Comparison of ENCODE assay signal across 8 cellular contexts in the genomic region with DNA sequence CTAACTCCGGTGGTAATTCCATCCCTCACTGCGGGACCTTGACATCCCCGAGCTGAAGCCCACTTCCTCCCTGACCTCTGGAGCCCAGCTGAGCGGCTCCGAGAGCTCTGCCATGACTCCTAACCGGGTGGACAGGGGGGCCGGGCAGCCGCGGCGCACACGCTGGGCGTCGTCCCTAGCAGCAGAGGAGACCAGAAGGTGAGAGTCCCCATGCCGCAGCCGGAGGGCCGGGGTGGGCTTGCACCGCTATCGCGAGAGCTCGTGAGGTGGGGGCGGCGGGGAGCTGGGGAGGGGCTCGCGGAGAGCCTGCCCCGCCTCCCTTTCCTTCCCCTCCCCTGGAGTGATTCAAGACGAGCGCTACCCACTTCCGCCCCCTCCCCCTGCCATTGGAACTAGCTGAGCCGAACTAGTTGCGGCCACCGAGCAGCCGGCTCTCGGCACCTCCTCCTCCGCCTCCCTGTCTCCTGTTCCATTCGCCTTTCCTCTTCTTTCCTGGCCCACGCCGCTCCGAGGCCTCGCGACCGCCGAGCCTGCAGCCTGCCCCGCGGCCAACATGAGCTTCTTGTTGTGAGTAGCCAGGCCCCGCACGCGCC. TPM values are rescaled to one million over a fixed set of nuclear protein-coding genes. Genes with fewer than 3 reads are reported as not detected.
DNase-seq lines count a peak whose midpoint lies in the region; ATAC-seq and TF ChIP-seq lines count a peak whose summit lies in the region.

TSS of gene MOB1B (plus strand) at position 386 of the 593 bp plus-strand sequence. CDS start at position 554, 168 bp downstream.

- intact Hi-C loops in activated T-helper 1 cell treated with anti-CD3 and anti-CD28 coated beads, Interleukin-12 subunit alpha, Interleukin-12 subunit beta, Interleukin-2, Interleukin-4 antibody, amounts not matched to agents 30 ng/mL and 10 ng/mL and 1 ng/mL, durations not matched to agents 14 hours and 24 hours and 36 hours (cut with micrococcal nuclease) = loop anchor here (1.0 to 5.0 kb wide), 8 partner anchors 25 to 214 kb away; partner anchors contain the start of genes DCK, GRSF1 and UTP3

- peak within 1 kb of the TSS; percentile 99 for H2AFZ ChIP-seq in fibroblast of lung (ENCODE audit: low read length)

- H3K9ac ChIP-seq in fibroblast of lung (ENCODE audit: insufficient read depth, low read length) = peak within 1 kb of the TSS; percentile 83

- POLR2A ChIA-PET in naive thymus-derived CD8-positive, alpha-beta T cell (lab: Charles Lee) = interaction anchor here (0.6 to 1.5 kb wide), 9 partner anchors 9 to 214 kb away, joined by 3 to 7 read pairs (median 4); partner anchors contain the start of genes GRSF1 and UTP3

- peaks cover 25% of the 10 kb centered on the region for H3K4me1 Mint-ChIP-seq in activated T-helper 1 cell treated with anti-CD3 and anti-CD28 coated beads, Interleukin-12 subunit alpha, Interleukin-12 subunit beta, Interleukin-2, Interleukin-4 antibody, amounts not matched to agents 30 ng/mL and 10 ng/mL and 1 ng/mL, durations not matched to agents 14 hours and 24 hours and 36 hours (ENCODE audit: low read depth)
- peaks cover 20 to 48% (median 42%) of the 10 kb centered on the region in 4 donors for H3K4me1 Mint-ChIP-seq in naive thymus-derived CD8-positive, alpha-beta T cell

- H3K4me1 ChIP-seq in fibroblast of lung (ENCODE audit: control insufficient read depth, extremely low read depth, insufficient read depth, low read length) = no peaks in the 10 kb centered on the region

- H3K36me3 ChIP-seq in fibroblast of lung (ENCODE audit: control insufficient read depth, insufficient read depth, low read length) = no peaks in the 10 kb centered on the region

- TF ChIP-seq CTCF in fibroblast of lung (conservative IDR thresholded peaks at IDR 0.05 in 1 of 2, IDR thresholded peaks at IDR 0.05 in 1 of 2; ENCODE audit: low read depth in 1 of 2, low read length in 2 of 2) = peak in 1 of 2 donors; percentile 43

- H3K4me3 ChIP-seq in fibroblast of lung (replicated peaks in 1 of 4; ENCODE audit: control extremely low read depth in 1 of 4, insufficient read depth in 1 of 4, low read depth in 3 of 4, low read length in 4 of 4) = peak within 1 kb of the TSS; percentile 73 to 100 (median 77)

- H3K27ac ChIP-seq in fibroblast of lung (ENCODE audit: insufficient read depth, low read length) = peak within 1 kb of the TSS; percentile 69

- peak; percentile 54 for DNase-seq in DMS79 (lab: John Stamatoyannopoulos, UW)
- peak; percentile 73 for DNase-seq in RKO (ENCODE audit: low spot score)
- DNase-seq in activated T-helper 1 cell treated with anti-CD3 and anti-CD28 coated beads, Interleukin-12 subunit alpha, Interleukin-12 subunit beta, Interleukin-2, Interleukin-4 antibody, amounts not matched to agents 30 ng/mL and 10 ng/mL and 1 ng/mL, durations not matched to agents 14 hours and 24 hours and 36 hours (ENCODE audit: low spot score) = peak; percentile 81
- DNase-seq in fibroblast of lung (ENCODE audit: low read depth in 2 of 2) = peak; percentile 87 to 91
- DNase-seq in naive thymus-derived CD8-positive, alpha-beta T cell = peak; percentile 75 to 93 (median 82)
- peak; percentile 73 to 84 (median 81) for DNase-seq in stimulated activated naive CD4-positive, alpha-beta T cell (lab: John Stamatoyannopoulos, UW)

- H4K20me1 ChIP-seq in fibroblast of lung (ENCODE audit: control insufficient read depth, extremely low read depth, insufficient read depth, low read length) = no peaks in the 10 kb centered on the region

- H3K79me2 ChIP-seq in fibroblast of lung (ENCODE audit: control insufficient read depth, insufficient read depth, low read length) = peaks cover 44% of the 10 kb centered on the region

- ATAC-seq in GM21529 (IDR thresholded peaks at IDR 0.05; ENCODE audit: unreplicated experiment) = peak; percentile 91
- ATAC-seq in naive thymus-derived CD8-positive, alpha-beta T cell = peak; percentile 94 to 95

- H3K27me3 Mint-ChIP-seq in activated T-helper 1 cell treated with anti-CD3 and anti-CD28 coated beads, Interleukin-12 subunit alpha, Interleukin-12 subunit beta, Interleukin-2, Interleukin-4 antibody, amounts not matched to agents 30 ng/mL and 10 ng/mL and 1 ng/mL, durations not matched to agents 14 hours and 24 hours and 36 hours (ENCODE audit: insufficient read depth) = no peaks in the 10 kb centered on the region
- no peaks in the 10 kb centered on the region for H3K27me3 Mint-ChIP-seq in naive thymus-derived CD8-positive, alpha-beta T cell

- H3K9me3 ChIP-seq in fibroblast of lung (ENCODE audit: control insufficient read depth, insufficient read depth, low read depth, low read length) = no peaks in the 10 kb centered on the region

- peak within 1 kb of the TSS; percentile 99 for H3K4me2 ChIP-seq in fibroblast of lung (ENCODE audit: extremely low read depth, insufficient read depth, low read length)

- H3K36me3 Mint-ChIP-seq in activated T-helper 1 cell treated with anti-CD3 and anti-CD28 coated beads, Interleukin-12 subunit alpha, Interleukin-12 subunit beta, Interleukin-2, Interleukin-4 antibody, amounts not matched to agents 30 ng/mL and 10 ng/mL and 1 ng/mL, durations not matched to agents 14 hours and 24 hours and 36 hours (ENCODE audit: low read depth) = peaks cover 13% of the 10 kb centered on the region
- peaks cover 0 to 16% (median 10%) of the 10 kb centered on the region in 3 donors for H3K36me3 Mint-ChIP-seq in naive thymus-derived CD8-positive, alpha-beta T cell

- peak within 1 kb of the TSS; percentile 93 for H3K27ac Mint-ChIP-seq in activated T-helper 1 cell treated with anti-CD3 and anti-CD28 coated beads, Interleukin-12 subunit alpha, Interleukin-12 subunit beta, Interleukin-2, Interleukin-4 antibody, amounts not matched to agents 30 ng/mL and 10 ng/mL and 1 ng/mL, durations not matched to agents 14 hours and 24 hours and 36 hours
- H3K27ac Mint-ChIP-seq in naive thymus-derived CD8-positive, alpha-beta T cell = peak within 1 kb of the TSS; percentile 83 to 95 (median 92)

- no peak for TF ChIP-seq RAD21 in Ishikawa (IDR thresholded peaks at IDR 0.05; ENCODE audit: low read depth)

- TF ChIP-seq EP300 in Ishikawa (IDR thresholded peaks at IDR 0.05; ENCODE audit: borderline replicate concordance) = no peak

- no peaks in the 10 kb centered on the region for H3K9me3 Mint-ChIP-seq in activated T-helper 1 cell treated with anti-CD3 and anti-CD28 coated beads, Interleukin-12 subunit alpha, Interleukin-12 subunit beta, Interleukin-2, Interleukin-4 antibody, amounts not matched to agents 30 ng/mL and 10 ng/mL and 1 ng/mL, durations not matched to agents 14 hours and 24 hours and 36 hours
- H3K9me3 Mint-ChIP-seq in naive thymus-derived CD8-positive, alpha-beta T cell = no peaks in the 10 kb centered on the region

- no peaks in the 10 kb centered on the region for H3K27me3 ChIP-seq in fibroblast of lung (ENCODE audit: control insufficient read depth, insufficient read depth, low read length)

- H3K4me3 Mint-ChIP-seq in activated T-helper 1 cell treated with anti-CD3 and anti-CD28 coated beads, Interleukin-12 subunit alpha, Interleukin-12 subunit beta, Interleukin-2, Interleukin-4 antibody, amounts not matched to agents 30 ng/mL and 10 ng/mL and 1 ng/mL, durations not matched to agents 14 hours and 24 hours and 36 hours = peak within 1 kb of the TSS; percentile 98
- peak within 1 kb of the TSS; percentile 95 to 99 (median 97) for H3K4me3 Mint-ChIP-seq in naive thymus-derived CD8-positive, alpha-beta T cell

TF ChIP-seq in Ishikawa, 13 proteins besides CTCF, POLR2A, EP300 and RAD21 (continues in another document):
- TF ChIP-seq MAX (IDR thresholded peaks at IDR 0.05) (peak; percentile 45; the same call in 1 of the 2 replicates), FOXM1 (IDR thresholded peaks at IDR 0.05; ENCODE audit: borderline replicate concordance, low read depth) (no peak), NFIC (IDR thresholded peaks at IDR 0.05) (no peak), TEAD4 (IDR thresholded peaks at IDR 0.05) (no peak)
- TF ChIP-seq, protein P1, sequence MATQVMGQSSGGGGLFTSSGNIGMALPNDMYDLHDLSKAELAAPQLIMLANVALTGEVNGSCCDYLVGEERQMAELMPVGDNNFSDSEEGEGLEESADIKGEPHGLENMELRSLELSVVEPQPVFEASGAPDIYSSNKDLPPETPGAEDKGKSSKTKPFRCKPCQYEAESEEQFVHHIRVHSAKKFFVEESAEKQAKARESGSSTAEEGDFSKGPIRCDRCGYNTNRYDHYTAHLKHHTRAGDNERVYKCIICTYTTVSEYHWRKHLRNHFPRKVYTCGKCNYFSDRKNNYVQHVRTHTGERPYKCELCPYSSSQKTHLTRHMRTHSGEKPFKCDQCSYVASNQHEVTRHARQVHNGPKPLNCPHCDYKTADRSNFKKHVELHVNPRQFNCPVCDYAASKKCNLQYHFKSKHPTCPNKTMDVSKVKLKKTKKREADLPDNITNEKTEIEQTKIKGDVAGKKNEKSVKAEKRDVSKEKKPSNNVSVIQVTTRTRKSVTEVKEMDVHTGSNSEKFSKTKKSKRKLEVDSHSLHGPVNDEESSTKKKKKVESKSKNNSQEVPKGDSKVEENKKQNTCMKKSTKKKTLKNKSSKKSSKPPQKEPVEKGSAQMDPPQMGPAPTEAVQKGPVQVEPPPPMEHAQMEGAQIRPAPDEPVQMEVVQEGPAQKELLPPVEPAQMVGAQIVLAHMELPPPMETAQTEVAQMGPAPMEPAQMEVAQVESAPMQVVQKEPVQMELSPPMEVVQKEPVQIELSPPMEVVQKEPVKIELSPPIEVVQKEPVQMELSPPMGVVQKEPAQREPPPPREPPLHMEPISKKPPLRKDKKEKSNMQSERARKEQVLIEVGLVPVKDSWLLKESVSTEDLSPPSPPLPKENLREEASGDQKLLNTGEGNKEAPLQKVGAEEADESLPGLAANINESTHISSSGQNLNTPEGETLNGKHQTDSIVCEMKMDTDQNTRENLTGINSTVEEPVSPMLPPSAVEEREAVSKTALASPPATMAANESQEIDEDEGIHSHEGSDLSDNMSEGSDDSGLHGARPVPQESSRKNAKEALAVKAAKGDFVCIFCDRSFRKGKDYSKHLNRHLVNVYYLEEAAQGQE (IDR thresholded peaks at IDR 0.05; ENCODE audit: low read depth) = no peak

RNA-seq across cellular contexts. Expression of gene MOB1B, which starts in this region (rescaled TPM):
- 22.1 and 23.1 TPM in 2 replicates for total RNA-seq in activated T-helper 1 cell treated with anti-CD3 and anti-CD28 coated beads, Interleukin-12 subunit alpha, Interleukin-12 subunit beta, Interleukin-2, Interleukin-4 antibody, amounts not matched to agents 30 ng/mL and 10 ng/mL and 1 ng/mL, durations not matched to agents 14 hours and 24 hours and 36 hours
- total RNA-seq in fibroblast of lung = 11.3 and 17.5 TPM in 2 replicates
- 14.9 and 20.7 TPM in 2 replicates for polyA plus RNA-seq in fibroblast of lung
- polyA plus RNA-seq in fibroblast of lung (2012) = 10.5 and 13.8 TPM in 2 replicates
- 6.1 and 32.3 TPM in 2 replicates for polyA minus RNA-seq in fibroblast of lung (ENCODE audit: low replicate concordance)
- total RNA-seq in naive thymus-derived CD8-positive, alpha-beta T cell = 10 to 100 TPM; 14.6 to 16.0 TPM
- 1 to 10 TPM; 1.6 to 2.0 (median 1.8) TPM for polyA plus RNA-seq in naive thymus-derived CD8-positive, alpha-beta T cell

Comparison
In these comparisons a context has a peak if more than half of its experiments do, and no peak if none do; other contexts are left out.
1. Peak in every context shown above with its lines: DNase-seq, ATAC-seq, H3K4me3 ChIP-seq and H3K27ac ChIP-seq.